9 cellular contexts compared by ENCODE assay signal in the genomic region with DNA sequence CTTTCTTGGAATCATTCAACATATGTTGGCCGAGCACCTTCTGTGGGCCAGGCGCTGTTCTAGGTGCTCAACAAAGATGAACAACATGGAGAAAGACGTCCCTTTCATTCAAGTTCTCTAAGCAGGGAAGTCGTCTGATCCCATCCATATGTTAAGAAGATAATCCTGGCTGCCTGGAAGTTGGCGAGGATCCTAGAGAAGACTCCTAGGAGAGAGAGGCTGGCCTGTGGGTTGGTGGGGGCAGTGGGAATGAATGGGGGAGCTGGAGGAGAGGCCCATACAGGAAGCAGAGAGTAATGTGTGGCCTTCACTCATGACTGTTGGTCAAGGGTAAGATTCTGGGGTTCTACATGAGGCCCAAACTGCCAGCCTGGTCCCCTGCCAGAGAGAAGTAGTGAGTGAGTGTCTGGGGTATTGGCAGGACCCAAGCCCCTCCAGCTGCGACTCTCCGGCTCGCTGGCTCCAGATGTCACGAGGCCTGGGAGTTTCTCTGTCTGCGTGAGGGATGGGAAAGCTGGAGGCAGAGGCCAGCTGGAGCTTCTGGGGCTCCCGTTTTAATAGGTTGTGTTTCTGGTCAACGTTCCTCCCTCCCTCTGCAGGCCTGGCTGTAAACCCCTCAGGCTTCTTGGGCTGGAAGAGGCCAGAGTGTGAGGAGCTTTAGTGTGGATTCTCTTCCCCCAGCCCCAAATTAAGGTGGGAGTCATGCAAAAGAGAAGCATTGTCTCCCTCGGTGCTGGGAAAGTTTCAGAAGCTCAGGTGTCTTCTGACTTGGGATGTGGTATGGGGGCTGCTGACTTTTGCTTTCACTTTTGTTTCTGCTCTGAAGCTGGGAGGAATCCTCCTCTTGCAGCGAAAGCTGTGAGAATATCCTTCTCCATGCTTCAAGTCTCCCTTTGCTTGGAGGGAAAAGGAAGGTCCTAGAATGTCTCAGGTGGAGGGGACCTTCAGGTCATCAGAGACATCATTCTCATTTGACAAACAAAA. TPM values are rescaled to one million over a fixed set of nuclear protein-coding genes. Genes with fewer than 3 reads are reported as not detected.
A peak's percentile ranks its signal among the peaks of the same experiment; 100 is the strongest.
DNase-seq lines count a peak whose midpoint lies in the region; ATAC-seq, FAIRE-seq and TF ChIP-seq lines count a peak whose summit lies in the region.
"Had no signal": no experiment of that assay in that cellular context is flagged by ENCODE, and none has a peak within 500 bp of the region (broad histone marks: within the 10 kb centered on the region; RNA-seq: fewer than 3 reads in every experiment).

No MANE protein-coding gene starts in this region.

- POLR2A ChIA-PET in A549 (lab: Yijun Ruan, JAX), result no interaction called here

- no peak for ATAC-seq in A549
- ATAC-seq in SK-N-SH treated with all-trans-retinoic acid at 6 μM for 48 hours, result no peak
- ATAC-seq in HG02884 (IDR thresholded peaks at IDR 0.05; ENCODE audit: unreplicated experiment), result no peak
- no peak for ATAC-seq in HG03280 (IDR thresholded peaks at IDR 0.05; ENCODE audit: unreplicated experiment)

- DNase-seq in A549 (ENCODE audit: low read depth in 1 of 2, low spot score in 1 of 2), result no peak
- peak; percentile 67 for DNase-seq in GM10266 (ENCODE audit: extremely low spot score)
- DNase-seq in left kidney (ENCODE audit: low read depth, low spot score), result peak; percentile 72
- DNase-seq in NCI-H2196 (lab: John Stamatoyannopoulos, UW; ENCODE audit: unreplicated experiment), result no peak
- DNase-seq in NCI-H2227 treated with DMSO at 0.1 percent for 48 hours (lab: John Stamatoyannopoulos, UW), result no peak
- DNase-seq: DMS153 had no signal

- H3K4me1 ChIP-seq in A549, result peaks cover 64% of the 10 kb centered on the region

- TF ChIP-seq CTCF in A549 (IDR thresholded peaks at IDR 0.05) (no peak), GM10266 (IDR thresholded peaks at IDR 0.05; ENCODE audit: control insufficient read depth, insufficient read depth, low read depth, missing control alignments) (no peak)

- H3K4me2 ChIP-seq in A549, result peak overlapping the region; percentile 99

- TF ChIP-seq POLR2A in A549 (IDR thresholded peaks at IDR 0.05; ENCODE audit: low read length), result no peak

- TF ChIP-seq EP300 in A549 (IDR thresholded peaks at IDR 0.05), result no peak

- H3K4me3 ChIP-seq in A549, result 0 out of 3 replicates have a peak overlapping the region, but pooled peaks have one; percentile 8

- no peak for FAIRE-seq in A549 (lab: Jason Lieb, UNC)

- WGBS in A549 (ENCODE audit: missing lambda C conversion rate), result 87% methylated on average over 7 of the region's 14 CpGs

- H3K27ac ChIP-seq in A549, result peak overlapping the region; percentile 79 to 99

- CTCF ChIA-PET in A549 (lab: Yijun Ruan, JAX), result interaction anchor here (0.6 to 8.4 kb wide), 9 partner anchors 12 to 148 kb away, joined by 3 to 133 read pairs (median 3); no protein-coding TSS in a partner anchor

- no peak for TF ChIP-seq RAD21 in A549 (conservative IDR thresholded peaks at IDR 0.05 in 1 of 2, IDR thresholded peaks at IDR 0.05 in 1 of 2)

- H3K9me3 ChIP-seq in A549, result no peaks in the 10 kb centered on the region

TF ChIP-seq in A549, 52 proteins besides CTCF, POLR2A, EP300 and RAD21:
- TF ChIP-seq, protein P1, sequence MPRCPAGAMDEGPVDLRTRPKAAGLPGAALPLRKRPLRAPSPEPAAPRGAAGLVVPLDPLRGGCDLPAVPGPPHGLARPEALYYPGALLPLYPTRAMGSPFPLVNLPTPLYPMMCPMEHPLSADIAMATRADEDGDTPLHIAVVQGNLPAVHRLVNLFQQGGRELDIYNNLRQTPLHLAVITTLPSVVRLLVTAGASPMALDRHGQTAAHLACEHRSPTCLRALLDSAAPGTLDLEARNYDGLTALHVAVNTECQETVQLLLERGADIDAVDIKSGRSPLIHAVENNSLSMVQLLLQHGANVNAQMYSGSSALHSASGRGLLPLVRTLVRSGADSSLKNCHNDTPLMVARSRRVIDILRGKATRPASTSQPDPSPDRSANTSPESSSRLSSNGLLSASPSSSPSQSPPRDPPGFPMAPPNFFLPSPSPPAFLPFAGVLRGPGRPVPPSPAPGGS (IDR thresholded peaks at IDR 0.05), result no peak
- no peak for TF ChIP-seq HES2 (IDR thresholded peaks at IDR 0.05)
- TF ChIP-seq HOXB13 (CRISPR knock-in tag; IDR thresholded peaks at IDR 0.05; ENCODE audit: low read depth), result no peak
- no peak for TF ChIP-seq KDM1A (IDR thresholded peaks at IDR 0.05; ENCODE audit: low read depth)
- TF ChIP-seq MAFK (IDR thresholded peaks at IDR 0.05; ENCODE audit: partially characterized antibody), result no peak
- TF ChIP-seq RFX5 (IDR thresholded peaks at IDR 0.05), result no peak
- TF ChIP-seq GATA3 (IDR thresholded peaks at IDR 0.05; ENCODE audit: borderline replicate concordance), result no peak
- no peak for TF ChIP-seq POLR2AphosphoS2 (conservative IDR thresholded peaks at IDR 0.05; ENCODE audit: low read length)
- no peak for TF ChIP-seq ZNF302 (CRISPR knock-in tag; IDR thresholded peaks at IDR 0.05)
- TF ChIP-seq, protein P2, sequence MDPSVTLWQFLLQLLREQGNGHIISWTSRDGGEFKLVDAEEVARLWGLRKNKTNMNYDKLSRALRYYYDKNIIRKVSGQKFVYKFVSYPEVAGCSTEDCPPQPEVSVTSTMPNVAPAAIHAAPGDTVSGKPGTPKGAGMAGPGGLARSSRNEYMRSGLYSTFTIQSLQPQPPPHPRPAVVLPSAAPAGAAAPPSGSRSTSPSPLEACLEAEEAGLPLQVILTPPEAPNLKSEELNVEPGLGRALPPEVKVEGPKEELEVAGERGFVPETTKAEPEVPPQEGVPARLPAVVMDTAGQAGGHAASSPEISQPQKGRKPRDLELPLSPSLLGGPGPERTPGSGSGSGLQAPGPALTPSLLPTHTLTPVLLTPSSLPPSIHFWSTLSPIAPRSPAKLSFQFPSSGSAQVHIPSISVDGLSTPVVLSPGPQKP (IDR thresholded peaks at IDR 0.05; ENCODE audit: low read depth, low read length), result no peak
- TF ChIP-seq, protein P3, sequence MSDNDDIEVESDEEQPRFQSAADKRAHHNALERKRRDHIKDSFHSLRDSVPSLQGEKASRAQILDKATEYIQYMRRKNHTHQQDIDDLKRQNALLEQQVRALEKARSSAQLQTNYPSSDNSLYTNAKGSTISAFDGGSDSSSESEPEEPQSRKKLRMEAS (IDR thresholded peaks at IDR 0.05), result no peak
TF ChIP-seq in A549: peak in this region for 0.

TF ChIP-seq in SK-N-SH treated with all-trans-retinoic acid at 6 μM for 48 hours, 23 proteins besides CTCF, POLR2A, EP300 and RAD21:
- TF ChIP-seq TCF4 (CRISPR knock-in tag; IDR thresholded peaks at IDR 0.05; ENCODE audit: borderline replicate concordance) (peak; percentile 16; the same call in 1 of the 2 replicates), GLIS3 (CRISPR knock-in tag; IDR thresholded peaks at IDR 0.05) (no peak), TOX (CRISPR knock-in tag; IDR thresholded peaks at IDR 0.05; ENCODE audit: borderline replicate concordance) (no peak)
- TF ChIP-seq, protein P4, sequence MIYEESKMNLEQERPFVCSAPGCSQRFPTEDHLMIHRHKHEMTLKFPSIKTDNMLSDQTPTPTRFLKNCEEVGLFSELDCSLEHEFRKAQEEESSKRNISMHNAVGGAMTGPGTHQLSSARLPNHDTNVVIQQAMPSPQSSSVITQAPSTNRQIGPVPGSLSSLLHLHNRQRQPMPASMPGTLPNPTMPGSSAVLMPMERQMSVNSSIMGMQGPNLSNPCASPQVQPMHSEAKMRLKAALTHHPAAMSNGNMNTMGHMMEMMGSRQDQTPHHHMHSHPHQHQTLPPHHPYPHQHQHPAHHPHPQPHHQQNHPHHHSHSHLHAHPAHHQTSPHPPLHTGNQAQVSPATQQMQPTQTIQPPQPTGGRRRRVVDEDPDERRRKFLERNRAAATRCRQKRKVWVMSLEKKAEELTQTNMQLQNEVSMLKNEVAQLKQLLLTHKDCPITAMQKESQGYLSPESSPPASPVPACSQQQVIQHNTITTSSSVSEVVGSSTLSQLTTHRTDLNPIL (CRISPR knock-in tag; IDR thresholded peaks at IDR 0.05; ENCODE audit: low read depth), result no peak

RNA-seq across cellular contexts. Expression of gene TMEM51, which starts 2.5 kb away (rescaled TPM):
- polyA plus RNA-seq in A549 (2011; rRNA removed) (14.3 and 20.0 TPM in 2 replicates), A549 (2017; fragmentation: RNase III; extraction: RNeasy Plus Mini Kit Qiagen cat#74134 plus additional on column Dnase treatment) (20.9 to 24.2 TPM (median 22.8 TPM) in 3 replicates)
- 21.8 and 26.3 TPM in 2 replicates for polyA plus RNA-seq in A549 (2012; cell fraction: cytosol; rRNA removed)
- polyA plus RNA-seq in A549 (2012; cell fraction: nucleus; rRNA removed), result 34.5 and 38.7 TPM in 2 replicates
- 8.4 and 9.5 TPM in 2 replicates for polyA minus RNA-seq in A549 (2011; rRNA and poly(A)+ RNA removed)

Comparison
In these comparisons a context has a peak if more than half of its experiments do, and no peak if none do; other contexts are left out.
1. DNase-seq: peak in GM10266 (single experiment) and left kidney (single experiment); none in A549 (0 of 2), NCI-H2196 (single experiment) and NCI-H2227 treated with DMSO at 0.1 percent for 48 hours (single experiment).